In the genomic region with DNA sequence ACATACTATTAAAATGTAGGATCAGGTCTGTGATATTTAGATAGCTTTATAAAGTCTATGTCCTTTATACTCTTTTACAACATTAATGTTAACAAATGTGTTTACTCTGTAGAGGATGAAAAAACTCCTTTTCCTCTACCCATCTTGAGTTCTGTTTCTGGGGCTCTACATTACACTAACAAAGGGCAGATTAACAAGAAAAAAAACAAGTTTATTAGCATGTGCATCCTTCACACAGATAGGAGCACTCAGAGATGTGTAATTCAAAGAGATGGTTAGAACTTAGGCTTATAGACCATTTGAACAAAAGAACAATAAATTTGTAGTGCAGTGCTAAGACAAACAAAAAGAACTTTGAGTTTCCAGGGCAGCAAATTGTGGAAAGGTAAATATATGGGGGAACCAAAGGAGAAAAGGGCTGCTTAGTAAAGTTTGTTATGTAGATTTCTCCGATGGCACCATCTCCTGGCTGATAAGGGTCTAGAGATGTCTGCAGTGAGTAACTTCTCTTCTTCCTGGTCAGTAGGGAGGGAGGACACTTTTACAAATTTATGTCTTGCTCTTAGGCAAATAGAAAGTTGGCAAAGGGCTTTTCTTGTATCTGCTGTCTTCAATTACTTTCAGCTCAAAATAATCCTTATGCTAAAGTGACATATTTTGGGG, we compare ENCODE assay signal across 22 cellular contexts.
"Had no signal": no experiment of that assay in that cellular context is flagged by ENCODE, and none has a peak within 500 bp of the region (broad histone marks: within the 10 kb centered on the region; RNA-seq: fewer than 3 reads in every experiment).

No MANE protein-coding gene starts in this region.

- H3K4me3 ChIP-seq: breast epithelium, colonic mucosa, dorsolateral prefrontal cortex, esophagus muscularis mucosa, hepatocyte, ovary, prostate gland, spleen, thoracic aorta, upper lobe of left lung had no signal

- H3K27ac ChIP-seq: breast epithelium, colonic mucosa, dorsolateral prefrontal cortex, esophagus muscularis mucosa, hepatocyte, neutrophil, ovary, prostate gland, spleen, thoracic aorta, upper lobe of left lung had no signal

- H3K4me2 ChIP-seq: hepatocyte had no signal

- H2AFZ ChIP-seq: hepatocyte had no signal

- DNase-seq: activated CD4-positive, alpha-beta memory T cell treated with anti-CD3 and anti-CD28 coated beads for 36 hours; activated CD4-positive, alpha-beta T cell treated with anti-CD3 and anti-CD28 coated beads for 48 hours; activated naive CD4-positive, alpha-beta T cell treated with Interleukin-2 at 50 U/mL for 16 hours; activated naive CD8-positive, alpha-beta T cell treated with anti-CD3 and anti-CD28 coated beads for 36 hours; activated T-cell treated with anti-CD3 and anti-CD28 coated beads, Interleukin-2, amount 50 U/mL, for 48 hours; colonic mucosa; dorsolateral prefrontal cortex; effector memory CD8-positive, alpha-beta T cell; glutamatergic neuron; left ventricle myocardium superior; ovary; spleen; stimulated activated CD4-positive, alpha-beta T cell treated with anti-CD3 and anti-CD28 coated beads, Interleukin-4, amount 100 ng/mL, for 1 hour; stimulated activated naive CD4-positive, alpha-beta T cell; upper lobe of left lung had no signal

- H3K36me3 ChIP-seq: breast epithelium, colonic mucosa, esophagus muscularis mucosa, neutrophil, ovary, prostate gland, spleen, thoracic aorta, upper lobe of left lung had no signal

- H3K79me2 ChIP-seq: hepatocyte had no signal

- H3K4me1 ChIP-seq: breast epithelium, colonic mucosa, esophagus muscularis mucosa, prostate gland, spleen, upper lobe of left lung had no signal

- H3K27me3 ChIP-seq: breast epithelium, colonic mucosa, dorsolateral prefrontal cortex, esophagus muscularis mucosa, hepatocyte, neutrophil, ovary, spleen, upper lobe of left lung had no signal

- H3K9me3 ChIP-seq: breast epithelium, colonic mucosa, esophagus muscularis mucosa, neutrophil, ovary, prostate gland, thoracic aorta, upper lobe of left lung had no signal

- ATAC-seq: effector memory CD8-positive, alpha-beta T cell; left ventricle myocardium superior; natural killer cell treated with Interleukin-12 subunit alpha and Interleukin-12 subunit beta and Interleukin-15 and Interleukin-18, amount 100 ng/mL, for 72 hours had no signal
